8 cellular contexts compared by ENCODE assay signal in the genomic region with DNA sequence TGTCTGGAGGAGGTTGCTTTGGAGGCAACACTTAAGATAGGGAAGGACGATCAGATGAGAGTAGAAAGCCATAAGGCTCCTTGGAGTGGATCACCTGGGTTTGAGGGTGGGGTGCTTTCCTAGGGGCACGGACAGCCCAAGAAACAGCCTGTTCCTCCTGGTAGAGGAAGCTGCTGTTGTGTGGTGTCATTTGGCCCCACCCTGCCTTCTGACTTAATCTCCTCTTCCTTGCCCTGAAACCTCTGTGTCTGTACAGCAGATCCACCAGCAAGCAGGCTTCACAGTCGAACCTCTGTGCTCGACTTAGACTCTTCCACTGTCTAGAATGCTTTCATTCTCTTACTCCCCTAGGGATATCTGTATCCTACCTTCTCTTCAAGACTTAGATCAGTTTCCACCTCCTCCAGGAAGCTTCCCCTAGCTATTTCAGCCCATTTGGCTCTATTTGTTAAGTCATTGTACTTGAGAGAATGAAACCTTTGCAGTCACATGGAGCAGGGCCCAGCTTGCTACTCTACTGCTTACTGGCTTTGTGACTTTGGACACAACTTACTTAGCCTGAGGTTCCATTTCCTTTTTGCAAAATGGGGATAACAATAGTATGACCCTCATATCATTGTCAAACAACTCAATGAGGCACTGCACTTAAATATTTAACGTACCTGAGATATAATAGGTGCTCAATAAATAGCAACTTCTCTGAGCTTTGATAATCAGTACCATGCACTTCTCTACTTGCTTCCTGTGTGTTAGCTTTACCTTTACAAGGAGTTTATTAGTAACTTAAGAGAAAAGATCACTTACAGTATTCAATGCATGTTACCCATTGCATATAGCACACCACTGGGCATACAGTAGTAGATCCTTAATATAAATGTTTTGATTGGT. TPM values are rescaled to one million over a fixed set of nuclear protein-coding genes. Genes with fewer than 3 reads are reported as not detected.
DNase-seq lines count a peak whose midpoint lies in the region; ATAC-seq, FAIRE-seq and TF ChIP-seq lines count a peak whose summit lies in the region.

No MANE protein-coding gene starts in this region.

- DNase-seq in GM12891 (ENCODE audit: insufficient read length, low spot score) (no peak), PC-9 (no peak), DMS153 (lab: John Stamatoyannopoulos, UW) (no peak), posterior cingulate gyrus (no peak), COLO668 (lab: John Stamatoyannopoulos, UW; ENCODE audit: unreplicated experiment) (no peak), urothelium cell line (ENCODE audit: low spot score) (no peak)
- no peak for DNase-seq in natural killer cell treated with Interleukin-12 subunit alpha and Interleukin-12 subunit beta and Interleukin-15 and Interleukin-18, amount 100 ng/mL, for 72 hours (ENCODE audit: low spot score)

- H4K20me1 ChIP-seq in PC-9 (ENCODE audit: insufficient read depth) = no peaks in the 10 kb centered on the region

- no peaks in the 10 kb centered on the region for H3K9me3 ChIP-seq in PC-9 (ENCODE audit: insufficient read depth, low read depth)

- BruUV-seq in PC-9 (replicated peaks; lab: Mats Ljungman, UMichigan) = no TSS peak

- no peak for ATAC-seq in natural killer cell treated with Interleukin-12 subunit alpha and Interleukin-12 subunit beta and Interleukin-15 and Interleukin-18, amount 100 ng/mL, for 72 hours

- peaks cover 62% of the 10 kb centered on the region for H3K4me1 Mint-ChIP-seq in brain
- peaks cover 31 to 46% of the 10 kb centered on the region in 2 donors for H3K4me1 Mint-ChIP-seq in natural killer cell treated with Interleukin-12 subunit alpha and Interleukin-12 subunit beta and Interleukin-15 and Interleukin-18, amount 100 ng/mL, for 72 hours (ENCODE audit: low read depth in 2 of 2)

- H3K4me3 Mint-ChIP-seq in brain = peak overlapping the region; percentile 94 to 98 (median 96)
- peak overlapping the region; percentile 93 for H3K4me3 Mint-ChIP-seq in natural killer cell treated with Interleukin-12 subunit alpha and Interleukin-12 subunit beta and Interleukin-15 and Interleukin-18, amount 100 ng/mL, for 72 hours

- no peak for TF ChIP-seq CTCF in PC-9 (conservative IDR thresholded peaks at IDR 0.05)
- TF ChIP-seq CTCF in brain (conservative IDR thresholded peaks at IDR 0.05) = no peak

- CTCF ChIA-PET in PC-9 (lab: Charles Lee) = no interaction called here

- H2AFZ ChIP-seq in PC-9 = no peak overlapping the region

- H3K36me3 Mint-ChIP-seq in brain = peaks cover 24% of the 10 kb centered on the region
- no peaks in the 10 kb centered on the region for H3K36me3 Mint-ChIP-seq in natural killer cell treated with Interleukin-12 subunit alpha and Interleukin-12 subunit beta and Interleukin-15 and Interleukin-18, amount 100 ng/mL, for 72 hours

- no peaks in the 10 kb centered on the region for H3K79me2 ChIP-seq in PC-9 (ENCODE audit: low read depth)

- H3K27me3 Mint-ChIP-seq in brain = peaks cover 24% of the 10 kb centered on the region
- H3K27me3 Mint-ChIP-seq in natural killer cell treated with Interleukin-12 subunit alpha and Interleukin-12 subunit beta and Interleukin-15 and Interleukin-18, amount 100 ng/mL, for 72 hours = peaks cover 32 to 38% of the 10 kb centered on the region in 2 donors

- no peak overlapping the region for H3K27ac ChIP-seq in PC-9

- H3K4me1 ChIP-seq in PC-9 (replicated peaks; ENCODE audit: insufficient read depth) = no peaks in the 10 kb centered on the region; the same call in 1 of the 2 replicates

- no peaks in the 10 kb centered on the region for H3K9me2 ChIP-seq in PC-9 (ENCODE audit: insufficient read depth)

- no peak overlapping the region for H3K4me3 ChIP-seq in PC-9

- peaks cover 0 to 6% (median 0%) of the 10 kb centered on the region in 5 experiments for H3K9me3 Mint-ChIP-seq in brain
- H3K9me3 Mint-ChIP-seq in natural killer cell treated with Interleukin-12 subunit alpha and Interleukin-12 subunit beta and Interleukin-15 and Interleukin-18, amount 100 ng/mL, for 72 hours = no peaks in the 10 kb centered on the region

- POLR2A ChIA-PET in PC-9 (lab: Charles Lee; ENCODE audit: unreplicated experiment) = no interaction called here

- H3K27me3 ChIP-seq in PC-9 (ENCODE audit: insufficient read depth, low read depth) = no peaks in the 10 kb centered on the region

- intact Hi-C loops in PC-9 (cut with micrococcal nuclease; ENCODE audit: unreplicated experiment) (no loop called here), posterior cingulate gyrus (cut with DNase I) (loop anchor here (1.0 kb wide), 1 partner anchor 13 kb away; no protein-coding TSS in a partner anchor)

- peak overlapping the region; percentile 77; the same call in 1 of the 2 replicates for H3K4me2 ChIP-seq in PC-9

- H3F3A ChIP-seq in PC-9 (ENCODE audit: insufficient read depth, low read depth) = no peaks in the 10 kb centered on the region

- TF ChIP-seq POLR2A in GM12891 (IDR thresholded peaks at IDR 0.05; ENCODE audit: low read depth, low read length) = no peak

- H3K36me3 ChIP-seq in PC-9 (ENCODE audit: low read depth) = no peaks in the 10 kb centered on the region

- FAIRE-seq in GM12891 (lab: Jason Lieb, UNC) (peak; percentile 74), urothelium cell line (lab: Jason Lieb, UNC) (no peak)

- H3K27ac Mint-ChIP-seq in brain = peak overlapping the region in 4 of 5 experiments; percentile 96 to 99 (median 98)
- peak overlapping the region in 1 of 2 donors; percentile 77 for H3K27ac Mint-ChIP-seq in natural killer cell treated with Interleukin-12 subunit alpha and Interleukin-12 subunit beta and Interleukin-15 and Interleukin-18, amount 100 ng/mL, for 72 hours

TF ChIP-seq in GM12891, 5 proteins besides CTCF, POLR2A, EP300 and RAD21:
- TF ChIP-seq SPI1 (IDR thresholded peaks at IDR 0.05; ENCODE audit: low read depth, low read length) = peak; percentile 23; the same call in 1 of the 2 replicates
- no peak for TF ChIP-seq TAF1 (IDR thresholded peaks at IDR 0.05; ENCODE audit: low read depth, low read length)

RNA-seq across cellular contexts. Expression of a gene that starts 5.0 kb away (rescaled TPM):
- polyA plus RNA-seq in GM12891 (2012; ENCODE audit: low read depth, missing spikeins) = 12.5 TPM
- 25.8 and 25.9 TPM in 2 replicates for total RNA-seq in PC-9 (2021)
- polyA plus RNA-seq in brain (ENCODE audit: insufficient read depth, low read depth, low replicate concordance) = 44.0 TPM
- 1 to 10 TPM; 6.4 to 7.3 TPM for total RNA-seq in natural killer cell treated with Interleukin-12 subunit alpha and Interleukin-12 subunit beta and Interleukin-15 and Interleukin-18, amount 100 ng/mL, for 72 hours
